Comparison of ENCODE assay signal across 8 cellular contexts in genomic region chr3:50269977-50270413, GRCh38. TPM values are rescaled to one million over a fixed set of nuclear protein-coding genes. Genes with fewer than 3 reads are reported as not detected.
DNase-seq lines count a peak whose midpoint lies in the region; TF ChIP-seq lines count a peak whose summit lies in the region.
"Had no signal": no experiment of that assay in that cellular context is flagged by ENCODE, and none has a peak within 500 bp of the region (broad histone marks: within the 10 kb centered on the region; RNA-seq: fewer than 3 reads in every experiment).

No MANE protein-coding gene starts in this region.

- H3K27ac ChIP-seq in adrenal gland (peak overlapping the region; percentile 83 to 97 (median 89)), mucosa of rectum (ENCODE audit: low read depth in 2 of 2, low read length in 2 of 2) (peak overlapping the region; percentile 96 to 97)

- H3K9ac ChIP-seq in mucosa of rectum (ENCODE audit: low read depth in 1 of 2, low read length in 2 of 2), result peak overlapping the region; percentile 93 to 94

- intact Hi-C loops in adrenal gland (cut with DNase I), result loop anchor here (5.0 to 10.0 kb wide), 4 partner anchors 38 to 145 kb away; partner anchors contain the start of gene HYAL2 (in 1 of the 2)

- DNase-seq in AG08395 (ENCODE audit: low spot score) (peak; percentile 67), adrenal gland (peak in 4 of 7 donors; percentile 49 to 65 (median 60)), NCI-H2029 (lab: John Stamatoyannopoulos, UW) (no peak), AML-193 (lab: John Stamatoyannopoulos, UW) (no peak)
- DNase-seq in central memory CD4-positive, alpha-beta T cell, result no peak
- DNase-seq: CD4-positive, CD25-positive, alpha-beta regulatory T cell had no signal

- H3K36me3 ChIP-seq in adrenal gland (replicated peaks in 1 of 2) (peaks cover 0 to 14% of the 10 kb centered on the region in 2 donors), mucosa of rectum (ENCODE audit: control insufficient read depth in 2 of 2, insufficient read depth in 2 of 2, low read length in 2 of 2) (peaks cover 0 to 5% of the 10 kb centered on the region in 2 donors)

- TF ChIP-seq POLR2A in adrenal gland (IDR thresholded peaks at IDR 0.05), result no peak

- H3K27me3 ChIP-seq in adrenal gland, result peaks cover under 1% of the 10 kb centered on the region
- peaks cover 0 to 5% of the 10 kb centered on the region in 2 donors for H3K27me3 ChIP-seq in mucosa of rectum (ENCODE audit: control insufficient read depth in 2 of 2, insufficient read depth in 2 of 2, low read length in 2 of 2)

- H3K9me3 ChIP-seq in adrenal gland (replicated peaks in 1 of 3) (no peaks in the 10 kb centered on the region), mucosa of rectum (ENCODE audit: control insufficient read depth in 2 of 2, low read length in 2 of 2) (no peaks in the 10 kb centered on the region)

- H3K4me3 ChIP-seq in adrenal gland, result peak overlapping the region in 2 of 4 donors; percentile 19 to 37
- H3K4me3 ChIP-seq in mucosa of rectum (ENCODE audit: low read length in 2 of 2), result peak overlapping the region; percentile 71 to 79

- TF ChIP-seq CTCF in adrenal gland (IDR thresholded peaks at IDR 0.05), result no peak

- 41 to 56% (median 44%) methylated on average over 7 to 8 of the region's 8 CpGs; no CpG with 5 or more reads in 1 of the 4 donors for WGBS in adrenal gland, 4 donors

- H3K4me1 ChIP-seq in adrenal gland (replicated peaks in 1 of 2) (peaks cover 54 to 63% of the 10 kb centered on the region in 2 donors), mucosa of rectum (ENCODE audit: control insufficient read depth in 2 of 2, insufficient read depth in 2 of 2, low read length in 2 of 2) (peaks cover 68 to 75% of the 10 kb centered on the region in 2 donors)

RNA-seq across cellular contexts. Expression of gene SEMA3B, which starts 1.0 kb away (rescaled TPM):
- total RNA-seq in adrenal gland, result 100 to 1,000 TPM in 7 of 8 donors, 10 to 100 TPM in 1; 81.7 to 468 (median 224) TPM
- 100 to 1,000 TPM; 159 to 496 (median 451) TPM for polyA plus RNA-seq in adrenal gland
- polyA plus RNA-seq: CD4-positive, CD25-positive, alpha-beta regulatory T cell had no signal

RNA-seq across cellular contexts. Expression of gene LSMEM2, which starts 8.9 kb away (rescaled TPM):
- under 1 TPM in 3 of 8 donors, not detected in 5; 0.36 to 0.76 (median 0.60) TPM for total RNA-seq in adrenal gland
- under 1 TPM; 0.09 to 0.64 (median 0.47) TPM for polyA plus RNA-seq in adrenal gland
- total RNA-seq: CD4-positive, CD25-positive, alpha-beta regulatory T cell; neural crest cell had no signal

RNA-seq across cellular contexts. Expression of gene IFRD2, which starts 22.2 kb away (rescaled TPM):
- 10 to 100 TPM; 44.9 to 96.3 (median 55.2) TPM for total RNA-seq in adrenal gland
- polyA plus RNA-seq in adrenal gland, result 100 to 1,000 TPM in 2 of 3 donors, 10 to 100 TPM in 1; 55.9 to 182 (median 144) TPM

RNA-seq across cellular contexts. Expression of gene HYAL3, which starts 29.2 kb away (rescaled TPM):
- 1 to 10 TPM; 1.7 to 5.4 (median 3.4) TPM for total RNA-seq in adrenal gland
- polyA plus RNA-seq in adrenal gland, result 1 to 10 TPM; 2.5 to 6.8 (median 3.2) TPM

RNA-seq across cellular contexts. Expression of gene NAA80, which starts 29.2 kb away (rescaled TPM):
- 10 to 100 TPM in 6 of 8 donors, 1 to 10 TPM in 2; 9.8 to 17.9 (median 11.0) TPM for total RNA-seq in adrenal gland
- polyA plus RNA-seq in adrenal gland, result 10 to 100 TPM in 2 of 3 donors, 1 to 10 TPM in 1; 6.0 to 19.8 (median 14.0) TPM

Comparison
In these comparisons a context has a peak if more than half of its experiments do, and no peak if none do; other contexts are left out.
1. DNase-seq: peak in AG08395 (single experiment) and adrenal gland (4 of 7); none in NCI-H2029 (single experiment), central memory CD4-positive, alpha-beta T cell (single experiment) and AML-193 (0 of 2).